20 cellular contexts compared by ENCODE assay signal in the genomic region with DNA sequence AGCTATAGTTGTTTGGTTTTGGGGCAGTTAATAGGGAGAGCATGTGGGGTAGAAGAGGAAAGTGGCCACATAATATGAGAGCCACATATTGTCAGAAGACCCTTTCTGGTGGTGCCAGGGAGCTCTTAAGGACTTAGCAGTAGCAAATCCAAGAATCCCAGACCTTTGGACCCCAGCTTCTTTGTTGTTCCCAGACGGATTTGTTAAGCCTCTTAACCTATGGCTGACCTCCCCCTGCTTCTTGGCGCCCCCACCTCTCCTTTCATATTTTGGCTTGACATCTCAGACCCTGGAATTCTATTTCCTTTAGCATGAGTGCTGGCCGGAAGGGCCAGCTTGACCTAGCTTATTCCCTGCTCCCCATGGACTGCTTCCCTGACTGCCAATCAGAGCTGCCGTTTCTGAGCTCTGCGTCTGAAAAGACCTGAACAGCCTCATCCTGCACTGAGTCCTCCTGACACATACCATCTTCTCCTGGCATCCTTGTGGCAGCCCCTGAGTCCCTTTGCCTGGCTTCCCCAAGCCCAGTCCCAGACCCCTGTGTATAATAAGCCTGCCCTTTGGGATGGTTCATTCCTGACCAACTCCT.
A peak's percentile ranks its signal among the peaks of the same experiment; 100 is the strongest.
DNase-seq lines count a peak whose midpoint lies in the region; ATAC-seq and TF ChIP-seq lines count a peak whose summit lies in the region.
"Had no signal": no experiment of that assay in that cellular context is flagged by ENCODE, and none has a peak within 500 bp of the region (broad histone marks: within the 10 kb centered on the region; RNA-seq: fewer than 3 reads in every experiment).

No MANE protein-coding gene starts in this region.

- H3K4me3 Mint-ChIP-seq in stimulated activated memory B cell treated with anti-CD40 and anti-IgM and Interleukin-4, amounts not matched to agents 10 μg/mL and 1 μg/mL and 100 μg/mL, for 72 hours: no peak overlapping the region
- H3K4me3 Mint-ChIP-seq: CD8-positive, alpha-beta T cell; GM23338 had no signal

- intact Hi-C loops in heart left ventricle (cut with DNase I) (loop anchor here in 1 of 10 donors (5.0 kb wide), 1 partner anchor 100 kb away; no protein-coding TSS in a partner anchor), Right ventricle myocardium inferior (cut with DNase I) (no loop called here)

- H3K4me3 ChIP-seq in heart left ventricle: no peak overlapping the region
- H3K4me3 ChIP-seq: GM12878, GM23338 had no signal

- WGBS in heart left ventricle, 4 donors: 34 to 45% (median 38%) methylated on average over 5 of the region's 5 CpGs

- H3K4me1 Mint-ChIP-seq in stimulated activated memory B cell treated with anti-CD40 and anti-IgM and Interleukin-4, amounts not matched to agents 10 μg/mL and 1 μg/mL and 100 μg/mL, for 72 hours: peaks cover 52% of the 10 kb centered on the region

- H3K27ac ChIP-seq in heart left ventricle (peak overlapping the region in 7 of 12 donors; percentile 22 to 63 (median 51)), layer of hippocampus (ENCODE audit: low read depth, low read length) (peak overlapping the region; percentile 43)

- peaks cover 0 to 49% (median 32%) of the 10 kb centered on the region in 12 donors for H3K4me1 ChIP-seq in heart left ventricle

- TF ChIP-seq CTCF in heart left ventricle (IDR thresholded peaks at IDR 0.05) (no peak), GM20000 (IDR thresholded peaks at IDR 0.05; ENCODE audit: extremely low read depth, missing control alignments) (no peak)

- DNase-seq in heart left ventricle (peak in 1 of 5 donors; percentile 12), Right ventricle myocardium inferior (ENCODE audit: missing footprints) (no peak), NCI-H82 treated with DMSO at 0.1 percent for 48 hours (lab: John Stamatoyannopoulos, UW; ENCODE audit: unreplicated experiment) (peak; percentile 12), A172 (ENCODE audit: low spot score) (no peak), COLO668 (lab: John Stamatoyannopoulos, UW; ENCODE audit: unreplicated experiment) (no peak), GM20000 (ENCODE audit: low spot score) (no peak)
- DNase-seq: AML-193; CD8-positive, alpha-beta T cell; DMS79 treated with DMSO at 0.1 percent for 48 hours; GDM1; NCI-H1105 treated with DMSO at 0.1 percent for 48 hours; NCI-H1694 treated with DMSO at 0.1 percent for 48 hours; NCI-H526 treated with DMSO at 0.1 percent for 48 hours; NK-92 treated with Interleukin-12 subunit alpha and Interleukin-12 subunit beta, amount 100 ng/mL, for 24 hours; RPMI8226 had no signal

- no peaks in the 10 kb centered on the region for H3K27me3 Mint-ChIP-seq in stimulated activated memory B cell treated with anti-CD40 and anti-IgM and Interleukin-4, amounts not matched to agents 10 μg/mL and 1 μg/mL and 100 μg/mL, for 72 hours
- H3K27me3 Mint-ChIP-seq: IgD-negative memory B cell had no signal

- H3K9me3 ChIP-seq in heart left ventricle: no peaks in the 10 kb centered on the region

- H3K36me3 Mint-ChIP-seq in stimulated activated memory B cell treated with anti-CD40 and anti-IgM and Interleukin-4, amounts not matched to agents 10 μg/mL and 1 μg/mL and 100 μg/mL, for 72 hours: peaks cover 53% of the 10 kb centered on the region
- H3K36me3 Mint-ChIP-seq: CD8-positive, alpha-beta T cell had no signal

- no peaks in the 10 kb centered on the region for H3K27me3 ChIP-seq in heart left ventricle
- no peaks in the 10 kb centered on the region for H3K27me3 ChIP-seq in layer of hippocampus (ENCODE audit: control insufficient read depth, insufficient read depth, low read length)

- no peaks in the 10 kb centered on the region for H3K9me3 Mint-ChIP-seq in stimulated activated memory B cell treated with anti-CD40 and anti-IgM and Interleukin-4, amounts not matched to agents 10 μg/mL and 1 μg/mL and 100 μg/mL, for 72 hours
- H3K9me3 Mint-ChIP-seq: CD8-positive, alpha-beta T cell; GM23338; IgD-negative memory B cell had no signal

- no peaks in the 10 kb centered on the region for H3K36me3 ChIP-seq in heart left ventricle

- H3K27ac Mint-ChIP-seq in stimulated activated memory B cell treated with anti-CD40 and anti-IgM and Interleukin-4, amounts not matched to agents 10 μg/mL and 1 μg/mL and 100 μg/mL, for 72 hours: peak overlapping the region; percentile 38
- H3K27ac Mint-ChIP-seq: GM23338 had no signal

- no peak for TF ChIP-seq POLR2A in heart left ventricle (IDR thresholded peaks at IDR 0.05)

- peak in 1 of 4 donors; percentile 27 for ATAC-seq in heart left ventricle
- no peak for ATAC-seq in Right ventricle myocardium inferior
- no peak for ATAC-seq in stimulated activated memory B cell treated with anti-CD40 and anti-IgM and Interleukin-4, amounts not matched to agents 10 μg/mL and 1 μg/mL and 100 μg/mL, for 72 hours
- ATAC-seq: CD8-positive, alpha-beta T cell; GM12878; GM23338 had no signal
